Comparison of ENCODE assay signal across 2 cellular contexts in the genomic region with DNA sequence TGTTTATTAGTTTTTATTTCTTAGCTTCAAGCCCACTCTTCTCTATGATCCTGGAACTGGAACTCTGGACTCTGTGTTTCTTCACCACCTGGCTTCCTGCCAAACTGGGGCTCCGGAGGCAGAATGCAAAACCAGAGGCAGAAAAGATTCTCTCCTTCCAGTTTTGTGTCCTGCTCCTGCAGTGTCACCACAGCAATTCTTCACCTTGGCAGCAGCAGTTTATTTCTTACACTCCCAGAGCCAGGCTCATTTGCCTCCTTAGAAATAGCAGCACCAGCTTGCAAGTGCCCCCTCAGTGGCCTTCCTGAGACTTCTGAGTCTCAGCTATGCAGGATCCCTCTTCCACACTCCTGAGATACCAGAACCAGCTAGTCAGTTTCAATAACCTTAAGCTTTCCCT.
TF ChIP-seq lines count a peak whose summit lies in the region.

No MANE protein-coding gene starts in this region.

TF ChIP-seq in HEK293T, 16 proteins besides CTCF, POLR2A, EP300 and RAD21:
- no peak for TF ChIP-seq L3MBTL2 (conservative IDR thresholded peaks at IDR 0.05)

TF ChIP-seq in HepG2, 621 proteins besides CTCF, POLR2A, EP300 and RAD21:
- TF ChIP-seq CEBPG (CRISPR knock-in tag; IDR thresholded peaks at IDR 0.05), result 0 out of 2 replicates have a peak, but pooled peaks have one; percentile 26
- peak; percentile 45; the same call in 1 of the 2 replicates for TF ChIP-seq NFIC (IDR thresholded peaks at IDR 0.05; ENCODE audit: low read length)
- TF ChIP-seq CEBPB (IDR thresholded peaks at IDR 0.05; ENCODE audit: borderline replicate concordance, low read depth, low read length), result peak; percentile 7; the same call in 1 of the 2 replicates
- no peak for TF ChIP-seq ZNF12 (CRISPR knock-in tag; IDR thresholded peaks at IDR 0.05)
- TF ChIP-seq TARDBP (CRISPR knock-in tag; IDR thresholded peaks at IDR 0.05), result no peak
- no peak for TF ChIP-seq TBX3 (IDR thresholded peaks at IDR 0.05; ENCODE audit: borderline replicate concordance)
- TF ChIP-seq GFI1 (CRISPR knock-in tag; IDR thresholded peaks at IDR 0.05; ENCODE audit: borderline replicate concordance), result no peak
- peak; percentile 45; the same call in 1 of the 2 replicates for TF ChIP-seq HNF4A (CRISPR knock-in tag; IDR thresholded peaks at IDR 0.05)
- TF ChIP-seq POLR2AphosphoS5 (IDR thresholded peaks at IDR 0.05; ENCODE audit: low read depth, low read length), result no peak
- TF ChIP-seq, protein P1, sequence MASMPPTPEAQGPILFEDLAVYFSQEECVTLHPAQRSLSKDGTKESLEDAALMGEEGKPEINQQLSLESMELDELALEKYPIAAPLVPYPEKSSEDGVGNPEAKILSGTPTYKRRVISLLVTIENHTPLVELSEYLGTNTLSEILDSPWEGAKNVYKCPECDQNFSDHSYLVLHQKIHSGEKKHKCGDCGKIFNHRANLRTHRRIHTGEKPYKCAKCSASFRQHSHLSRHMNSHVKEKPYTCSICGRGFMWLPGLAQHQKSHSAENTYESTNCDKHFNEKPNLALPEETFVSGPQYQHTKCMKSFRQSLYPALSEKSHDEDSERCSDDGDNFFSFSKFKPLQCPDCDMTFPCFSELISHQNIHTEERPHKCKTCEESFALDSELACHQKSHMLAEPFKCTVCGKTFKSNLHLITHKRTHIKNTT (CRISPR knock-in tag; IDR thresholded peaks at IDR 0.05), result no peak
- no peak for TF ChIP-seq ZNF121 (CRISPR knock-in tag; IDR thresholded peaks at IDR 0.05)
- no peak for TF ChIP-seq KAT2B (IDR thresholded peaks at IDR 0.05; ENCODE audit: borderline replicate concordance, low read depth, low read length)
